8 cellular contexts compared by ENCODE assay signal in genomic region chr10:13882112-13882711, GRCh38.
A peak's percentile ranks its signal among the peaks of the same experiment; 100 is the strongest.
DNase-seq lines count a peak whose midpoint lies in the region; ATAC-seq lines count a peak whose summit lies in the region.

No MANE protein-coding gene starts in this region.

- no peak for ATAC-seq in HG03469 (IDR thresholded peaks at IDR 0.05; ENCODE audit: unreplicated experiment)
- no peak for ATAC-seq in GM18870 (IDR thresholded peaks at IDR 0.05; ENCODE audit: unreplicated experiment)

- H3K9me3 ChIP-seq in GM23248 (ENCODE audit: low read depth): no peaks in the 10 kb centered on the region

- WGBS in GM23248 (ENCODE audit: low coverage in 1 of 2, low lambda C conversion rate in 2 of 2, missing lambda C conversion rate in 2 of 2), 2 experiments: 9 to 10% methylated on average over 7 of the region's 7 CpGs

- H3K27me3 ChIP-seq in GM23248 (replicated peaks; ENCODE audit: insufficient read depth): no peaks in the 10 kb centered on the region

- H3F3A ChIP-seq in GM23248 (ENCODE audit: insufficient read depth): peaks cover 19% of the 10 kb centered on the region

- in situ Hi-C loops in GM23248 (cut with MboI): no loop called here

- DNase-seq in GM23248 (peak; percentile 93), SKM-1 (lab: John Stamatoyannopoulos, UW; ENCODE audit: unreplicated experiment) (peak; percentile 53), glomerular visceral epithelial cell (ENCODE audit: extremely low spot score) (peak; percentile 99), skeletal muscle cell (ENCODE audit: low read depth) (peak; percentile 94), NCI-H1092 (lab: John Stamatoyannopoulos, UW) (no peak), T-helper 9 cell (no peak)

- H4K20me1 ChIP-seq in GM23248 (ENCODE audit: insufficient read depth): no peaks in the 10 kb centered on the region

- H3K36me3 ChIP-seq in GM23248 (ENCODE audit: low read depth): no peaks in the 10 kb centered on the region

- H3K4me2 ChIP-seq in GM23248 (ENCODE audit: unreplicated experiment): peak overlapping the region; percentile 62

- H3K9ac ChIP-seq in GM23248: peak overlapping the region; percentile 16

- H3K4me3 ChIP-seq in GM23248: peak overlapping the region; percentile 9
- H3K4me3 ChIP-seq in skeletal muscle cell (ENCODE audit: low read depth, low read length): peak overlapping the region; percentile 1

- no peaks in the 10 kb centered on the region for H3K9me2 ChIP-seq in GM23248 (ENCODE audit: insufficient read depth)

- H3K4me1 ChIP-seq in GM23248 (ENCODE audit: insufficient read depth): peaks cover 35% of the 10 kb centered on the region

- peak overlapping the region; percentile 66 for H3K27ac ChIP-seq in GM23248

- H2AFZ ChIP-seq in GM23248: peak overlapping the region; percentile 26

- H3K79me2 ChIP-seq in GM23248 (ENCODE audit: insufficient read depth): peaks cover 91% of the 10 kb centered on the region

Comparison
In these comparisons a context has a peak if more than half of its experiments do, and no peak if none do; other contexts are left out.
1. DNase-seq: peak in GM23248 (single experiment), SKM-1 (single experiment), glomerular visceral epithelial cell (single experiment) and skeletal muscle cell (single experiment); none in NCI-H1092 (single experiment) and T-helper 9 cell (single experiment).